Comparison of ENCODE assay signal across 1 cellular context in the genomic region with DNA sequence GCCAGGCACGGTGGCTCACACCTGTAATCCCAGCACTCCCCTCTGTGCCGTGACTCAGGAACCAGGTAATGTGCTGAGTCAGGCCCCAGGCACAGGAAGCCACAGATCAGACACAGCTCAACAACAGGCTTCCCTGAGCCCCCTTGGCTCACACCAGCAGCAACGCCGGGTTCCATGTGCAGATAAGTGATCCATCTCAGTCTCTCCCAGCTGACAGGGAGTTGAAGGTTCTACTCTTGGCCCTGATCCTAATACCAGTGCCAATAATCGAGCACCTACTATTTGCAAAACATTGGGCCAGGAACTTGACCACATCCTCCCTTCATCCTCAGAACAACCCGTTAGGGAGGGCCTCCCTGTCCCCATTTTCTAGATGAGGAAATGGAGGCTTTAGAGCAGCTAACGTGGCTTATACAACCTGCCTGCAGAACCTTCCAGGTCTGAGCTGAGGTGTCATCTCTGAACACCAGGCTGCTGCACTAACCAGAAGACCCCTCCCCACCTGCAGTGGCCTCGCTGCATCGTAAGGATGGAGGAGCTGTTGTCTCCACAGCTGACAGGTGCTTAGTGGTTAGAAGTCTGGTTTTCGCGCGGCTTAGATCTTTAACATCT.
A peak's percentile ranks its signal among the peaks of the same experiment; 100 is the strongest.
TF ChIP-seq lines count a peak whose summit lies in the region.

No MANE protein-coding gene starts in this region.

TF ChIP-seq in GM12878, 131 proteins besides CTCF, POLR2A, EP300 and RAD21 (continued from another document):
- TF ChIP-seq PRDM15 (CRISPR knock-in tag; IDR thresholded peaks at IDR 0.05) (no peak), TCF12 (IDR thresholded peaks at IDR 0.05; ENCODE audit: low read depth, low read length) (peak; percentile 56), EED (IDR thresholded peaks at IDR 0.05; ENCODE audit: low read depth) (peak; percentile 53; the same call in 1 of the 2 replicates), CHD4 (IDR thresholded peaks at IDR 0.05) (no peak), SUZ12 (IDR thresholded peaks at IDR 0.05; ENCODE audit: unreplicated experiment) (no peak), RFX5 (IDR thresholded peaks at IDR 0.05; ENCODE audit: low read depth, low read length) (no peak), YY1 (IDR thresholded peaks at IDR 0.05; ENCODE audit: low read depth, low read length) (peak; percentile 45; the same call in 1 of the 2 replicates), RB1 (IDR thresholded peaks at IDR 0.05; ENCODE audit: borderline replicate concordance) (no peak), ZNF384 (IDR thresholded peaks at IDR 0.05; ENCODE audit: borderline replicate concordance, low read depth, low read length) (no peak), POU2F2 (IDR thresholded peaks at IDR 0.05; ENCODE audit: borderline replicate concordance, low read depth, low read length) (no peak), IKZF1 (conservative IDR thresholded peaks at IDR 0.05) (peak; percentile 74), HDAC2 (IDR thresholded peaks at IDR 0.05) (0 out of 2 replicates have a peak, but pooled peaks have one; percentile 13), SIX5 (IDR thresholded peaks at IDR 0.05; ENCODE audit: low read depth, low read length, severe bottlenecking) (no peak), RUNX3 (IDR thresholded peaks at IDR 0.05; ENCODE audit: low read length) (peak; percentile 69)
- TF ChIP-seq, protein P1, sequence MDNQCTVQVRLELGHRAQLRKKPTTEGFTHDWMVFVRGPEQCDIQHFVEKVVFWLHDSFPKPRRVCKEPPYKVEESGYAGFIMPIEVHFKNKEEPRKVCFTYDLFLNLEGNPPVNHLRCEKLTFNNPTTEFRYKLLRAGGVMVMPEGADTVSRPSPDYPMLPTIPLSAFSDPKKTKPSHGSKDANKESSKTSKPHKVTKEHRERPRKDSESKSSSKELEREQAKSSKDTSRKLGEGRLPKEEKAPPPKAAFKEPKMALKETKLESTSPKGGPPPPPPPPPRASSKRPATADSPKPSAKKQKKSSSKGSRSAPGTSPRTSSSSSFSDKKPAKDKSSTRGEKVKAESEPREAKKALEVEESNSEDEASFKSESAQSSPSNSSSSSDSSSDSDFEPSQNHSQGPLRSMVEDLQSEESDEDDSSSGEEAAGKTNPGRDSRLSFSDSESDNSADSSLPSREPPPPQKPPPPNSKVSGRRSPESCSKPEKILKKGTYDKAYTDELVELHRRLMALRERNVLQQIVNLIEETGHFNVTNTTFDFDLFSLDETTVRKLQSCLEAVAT (IDR thresholded peaks at IDR 0.05), result peak; percentile 43
